Comparison of ENCODE assay signal across 8 cellular contexts in genomic region chr2:120736202-120736954, GRCh38. TPM values are rescaled to one million over a fixed set of nuclear protein-coding genes. Genes with fewer than 3 reads are reported as not detected.
A peak's percentile ranks its signal among the peaks of the same experiment; 100 is the strongest.
DNase-seq lines count a peak whose midpoint lies in the region; ATAC-seq lines count a peak whose summit lies in the region.
"Had no signal": no experiment of that assay in that cellular context is flagged by ENCODE, and none has a peak within 500 bp of the region (broad histone marks: within the 10 kb centered on the region; RNA-seq: fewer than 3 reads in every experiment).

No MANE protein-coding gene starts in this region.

- H3K27ac ChIP-seq in iPS-20b (ENCODE audit: low read length) (peak overlapping the region; percentile 69), stomach smooth muscle (ENCODE audit: low read length) (peak overlapping the region; percentile 70)

- H3K27me3 Mint-ChIP-seq in activated naive CD8-positive, alpha-beta T cell treated with anti-CD3 and anti-CD28 coated beads for 36 hours = peaks cover 82% of the 10 kb centered on the region

- H3K4me1 ChIP-seq in iPS-20b (ENCODE audit: insufficient read depth, low read length) = peaks cover 31% of the 10 kb centered on the region; the same call in 1 of the 2 replicates
- peaks cover 50% of the 10 kb centered on the region for H3K4me1 ChIP-seq in stomach smooth muscle (ENCODE audit: control insufficient read depth, insufficient read depth, low read length)

- DNase-seq in HT1080 (ENCODE audit: low read depth) = peak; percentile 24
- no peak for DNase-seq in activated naive CD8-positive, alpha-beta T cell treated with anti-CD3 and anti-CD28 coated beads for 36 hours
- no peak for DNase-seq in NCI-H1105 treated with DMSO at 0.1 percent for 48 hours (lab: John Stamatoyannopoulos, UW)
- no peak for DNase-seq in NCI-H187 treated with DMSO at 0.1 percent for 48 hours (lab: John Stamatoyannopoulos, UW)

- H3K27ac Mint-ChIP-seq in activated naive CD8-positive, alpha-beta T cell treated with anti-CD3 and anti-CD28 coated beads for 36 hours = no peak overlapping the region
- H3K27ac Mint-ChIP-seq: naive thymus-derived CD8-positive, alpha-beta T cell had no signal

- no peaks in the 10 kb centered on the region for H3K9me3 Mint-ChIP-seq in activated naive CD8-positive, alpha-beta T cell treated with anti-CD3 and anti-CD28 coated beads for 36 hours
- H3K9me3 Mint-ChIP-seq: naive thymus-derived CD8-positive, alpha-beta T cell had no signal

- no peaks in the 10 kb centered on the region for H3K36me3 Mint-ChIP-seq in activated naive CD8-positive, alpha-beta T cell treated with anti-CD3 and anti-CD28 coated beads for 36 hours
- H3K36me3 Mint-ChIP-seq: naive thymus-derived CD8-positive, alpha-beta T cell had no signal

- H3K4me1 Mint-ChIP-seq in activated naive CD8-positive, alpha-beta T cell treated with anti-CD3 and anti-CD28 coated beads for 36 hours = peaks cover 9% of the 10 kb centered on the region

- no peaks in the 10 kb centered on the region for H3K9me3 ChIP-seq in iPS-20b (ENCODE audit: insufficient read depth, low read depth, low read length)
- no peaks in the 10 kb centered on the region for H3K9me3 ChIP-seq in stomach smooth muscle (ENCODE audit: control insufficient read depth in 2 of 2, low read length in 2 of 2)

- peak overlapping the region; percentile 86 for H3K4me3 ChIP-seq in iPS-20b (ENCODE audit: low read length)
- peak overlapping the region; percentile 69 to 81 for H3K4me3 ChIP-seq in stomach smooth muscle (ENCODE audit: low read length in 2 of 2)

- peaks cover 8% of the 10 kb centered on the region; the same call in 1 of the 2 replicates for H3K36me3 ChIP-seq in iPS-20b (ENCODE audit: insufficient read depth, low read depth, low read length)
- H3K36me3 ChIP-seq in stomach smooth muscle (ENCODE audit: control insufficient read depth in 2 of 2, insufficient read depth in 2 of 2, low read length in 2 of 2) = no peaks in the 10 kb centered on the region

- H3K27me3 ChIP-seq in iPS-20b (ENCODE audit: insufficient read depth, low read length) = peaks cover 18% of the 10 kb centered on the region; the same call in 1 of the 2 replicates
- H3K27me3 ChIP-seq in stomach smooth muscle (ENCODE audit: control insufficient read depth in 1 of 2, insufficient read depth in 2 of 2, low read length in 2 of 2) = no peaks in the 10 kb centered on the region

- peak overlapping the region; percentile 18 for H3K4me3 Mint-ChIP-seq in activated naive CD8-positive, alpha-beta T cell treated with anti-CD3 and anti-CD28 coated beads for 36 hours

- H3K9ac ChIP-seq in iPS-20b (ENCODE audit: low read depth, low read length) (peak overlapping the region; percentile 94), stomach smooth muscle (ENCODE audit: low read length in 2 of 2) (peak overlapping the region; percentile 63 to 64)

- no peak for ATAC-seq in HG03342 (IDR thresholded peaks at IDR 0.05; ENCODE audit: unreplicated experiment)
- ATAC-seq: naive thymus-derived CD8-positive, alpha-beta T cell had no signal

RNA-seq across cellular contexts. Expression of gene GLI2, which starts 0.7 kb away (rescaled TPM):
- 4.1 and 7.9 TPM in 2 replicates for total RNA-seq in HT1080 (2014; rRNA removed; shearing (Covaris generic))
- 4.4 and 7.4 TPM in 2 replicates for polyA plus RNA-seq in HT1080 (2015; cell fraction: cytosol; rRNA removed)
- 8.6 and 10.5 TPM in 2 replicates for polyA plus RNA-seq in HT1080 (2015; cell fraction: nucleus; rRNA removed)
- total RNA-seq in activated naive CD8-positive, alpha-beta T cell treated with anti-CD3 and anti-CD28 coated beads for 36 hours = not detected
- total RNA-seq: naive thymus-derived CD8-positive, alpha-beta T cell had no signal
- polyA plus RNA-seq: naive thymus-derived CD8-positive, alpha-beta T cell had no signal
